23 cellular contexts compared by ENCODE assay signal in genomic region chr5:77832166-77832770, GRCh38. TPM values are rescaled to one million over a fixed set of nuclear protein-coding genes. Genes with fewer than 3 reads are reported as not detected.
DNase-seq lines count a peak whose midpoint lies in the region; ATAC-seq, FAIRE-seq and TF ChIP-seq lines count a peak whose summit lies in the region.
"Had no signal": no experiment of that assay in that cellular context is flagged by ENCODE, and none has a peak within 500 bp of the region (broad histone marks: within the 10 kb centered on the region; RNA-seq: fewer than 3 reads in every experiment).

No MANE protein-coding gene starts in this region.

- POLR2A ChIA-PET in HepG2 (lab: Yijun Ruan, JAX), result no interaction called here

- ATAC-seq in HepG2 (no peak), right lobe of liver (no peak), left ventricle myocardium superior (no peak)
- ATAC-seq: GM12878 had no signal

- no TSS peak for BruUV-seq in HepG2 (replicated peaks; lab: Mats Ljungman, UMichigan)

- TF ChIP-seq EP300 in HepG2 (IDR thresholded peaks at IDR 0.05; ENCODE audit: low read depth in 2 of 2, low read length in 2 of 2), result no peak
- no peak for TF ChIP-seq EP300 in HepG2 (CRISPR knock-in tag; IDR thresholded peaks at IDR 0.05; ENCODE audit: borderline replicate concordance)

- TF ChIP-seq CTCF in HepG2 (CRISPR knock-in tag; IDR thresholded peaks at IDR 0.05) (no peak), right lobe of liver (IDR thresholded peaks at IDR 0.05) (no peak), bronchial epithelial cell (IDR thresholded peaks at IDR 0.05; ENCODE audit: insufficient read depth, low read length, severe bottlenecking) (no peak)

- H3K36me3 ChIP-seq in HepG2 (replicated peaks in 1 of 2; ENCODE audit: control insufficient read depth in 1 of 2, insufficient read depth in 2 of 2, low read length in 2 of 2), result no peaks in the 10 kb centered on the region
- H3K36me3 ChIP-seq in right lobe of liver, result no peaks in the 10 kb centered on the region
- H3K36me3 ChIP-seq in bronchial epithelial cell (ENCODE audit: control insufficient read depth, insufficient read depth, low read length), result no peaks in the 10 kb centered on the region

- intact Hi-C loops in HepG2 (cut with micrococcal nuclease; ENCODE audit: unreplicated experiment), result no loop called here
- intact Hi-C loops in right lobe of liver (cut with DNase I), result no loop called here
- intact Hi-C loops in left ventricle myocardium superior (cut with micrococcal nuclease), result no loop called here

- H3K9ac ChIP-seq in HepG2 (ENCODE audit: insufficient read depth, low read depth, low read length), result no peak overlapping the region
- H3K9ac ChIP-seq: KMS-11 had no signal

- H3K9me3 ChIP-seq in HepG2 (ENCODE audit: low read length), result no peaks in the 10 kb centered on the region
- H3K9me3 ChIP-seq in right lobe of liver, result no peaks in the 10 kb centered on the region

- H3K79me2 ChIP-seq in HepG2 (ENCODE audit: insufficient read depth, low read length), result no peaks in the 10 kb centered on the region

- H3K4me2 ChIP-seq in HepG2 (ENCODE audit: low read depth, low read length), result no peak overlapping the region
- H3K4me2 ChIP-seq: KMS-11 had no signal

- DNase-seq in HepG2 (ENCODE audit: low spot score) (no peak), right lobe of liver (no peak), bronchial epithelial cell (ENCODE audit: low read depth) (peak; percentile 37), islet precursor cell (peak; percentile 79), KBM-7 (no peak), left ventricle myocardium superior (no peak), anterior cingulate cortex (lab: John Stamatoyannopoulos, UW) (no peak), cerebellar nuclear complex (lab: John Stamatoyannopoulos, UW) (no peak)
- DNase-seq: DMS79; NCI-H1105; NCI-H146; NCI-H2029; NCI-H226; NCI-H510A treated with DMSO at 0.1 percent for 48 hours; NCI-H774; NK-92 treated with Interleukin-12 subunit alpha and Interleukin-12 subunit beta, amount 100 ng/mL, for 24 hours; SHP77 treated with DMSO at 0.1 percent for 48 hours had no signal

- no peak overlapping the region for H2AFZ ChIP-seq in HepG2 (ENCODE audit: low read length)

- H3K27me3 ChIP-seq in HepG2 (ENCODE audit: control insufficient read depth in 1 of 2, insufficient read depth in 2 of 2, low read length in 2 of 2) (no peaks in the 10 kb centered on the region; a peak in 1 of 5 replicates), right lobe of liver (no peaks in the 10 kb centered on the region), bronchial epithelial cell (ENCODE audit: control insufficient read depth, insufficient read depth, low read length) (peaks cover 6% of the 10 kb centered on the region)

- FAIRE-seq in HepG2 (lab: Jason Lieb, UNC) (no peak), bronchial epithelial cell (lab: Jason Lieb, UNC) (no peak)
- FAIRE-seq: D721Med, GM12878, H1 had no signal

- CTCF ChIA-PET in HepG2 (lab: Yijun Ruan, JAX; ENCODE audit: low intra/inter-chr PET ratio, low total read pairs), result no interaction called here

- in situ Hi-C loops in HepG2 (cut with HindIII; ENCODE audit: extremely low pct_ligation_motif_present, low pct_unique_long_range_greater_than_20kb), result no loop called here
- in situ Hi-C loops in KBM-7 (cut with MboI; ENCODE audit: low pct_unique_long_range_greater_than_20kb, low sequenced_read_pairs), result no loop called here

- no peak for TF ChIP-seq RAD21 in HepG2 (CRISPR knock-in tag; IDR thresholded peaks at IDR 0.05)

- H3K27ac ChIP-seq in HepG2 (ENCODE audit: extremely low read length, insufficient read depth, low read length) (no peak overlapping the region), right lobe of liver (no peak overlapping the region)
- H3K27ac ChIP-seq: KMS-11, RWPE1, SK-N-MC had no signal

- no peak overlapping the region for H3K4me3 ChIP-seq in HepG2 (replicated peaks in 1 of 3; ENCODE audit: insufficient read depth in 1 of 3, low read depth in 2 of 3, low read length in 3 of 3)
- no peak overlapping the region for H3K4me3 ChIP-seq in right lobe of liver
- H3K4me3 ChIP-seq in bronchial epithelial cell (ENCODE audit: low read depth, low read length), result no peak overlapping the region
- H3K4me3 ChIP-seq: GM12878, SK-N-MC had no signal

- H3K4me1 ChIP-seq in HepG2 (ENCODE audit: insufficient read depth, low read length) (no peaks in the 10 kb centered on the region), right lobe of liver (no peaks in the 10 kb centered on the region)

- H4K20me1 ChIP-seq in HepG2 (ENCODE audit: insufficient read depth, low read length), result no peaks in the 10 kb centered on the region

- TF ChIP-seq POLR2A in HepG2 (IDR thresholded peaks at IDR 0.05; ENCODE audit: insufficient read depth in 1 of 2, low read depth in 2 of 2, low read length in 2 of 2), result no peak
- no peak for TF ChIP-seq POLR2A in right lobe of liver (IDR thresholded peaks at IDR 0.05)

- 47% methylated on average over 5 of the region's 5 CpGs for WGBS in HepG2 (ENCODE audit: low lambda C conversion rate)
- WGBS in right lobe of liver (ENCODE audit: insufficient coverage, low coverage, low lambda C conversion rate, missing lambda C conversion rate), result 72% methylated on average over 3 of the region's 5 CpGs

TF ChIP-seq in HepG2, 621 proteins besides CTCF, POLR2A, EP300 and RAD21:
- peak; percentile 50; the same call in 1 of the 2 replicates for TF ChIP-seq MAFF (IDR thresholded peaks at IDR 0.05; ENCODE audit: low read depth, low read length)
- TF ChIP-seq MAFK (conservative IDR thresholded peaks at IDR 0.05 in 1 of 2, IDR thresholded peaks at IDR 0.05 in 1 of 2; ENCODE audit: low read length in 2 of 2), result peak; percentile 30 to 64; a peak in 3 of 4 replicates
- no peak for TF ChIP-seq CREBL2 (CRISPR knock-in tag; IDR thresholded peaks at IDR 0.05; ENCODE audit: borderline replicate concordance)
- TF ChIP-seq ZNF569 (CRISPR knock-in tag; IDR thresholded peaks at IDR 0.05; ENCODE audit: borderline replicate concordance), result no peak
TF ChIP-seq in HepG2: peak in this region for 2.

RNA-seq across cellular contexts. Expression of gene TBCA, which starts 56.1 kb away (rescaled TPM):
- total RNA-seq in HepG2 (2016; rRNA removed; fragmentation: Illumina TruSeq; extraction: Trizol), result 309 and 398 TPM in 2 replicates
- 188 and 190 TPM in 2 replicates for total RNA-seq in HepG2 (2016; cell fraction: cytosol; rRNA removed; fragmentation: Illumina TruSeq; extraction: Trizol; ENCODE audit: low read depth)
- 314 and 394 TPM in 2 replicates for total RNA-seq in HepG2 (2016; cell fraction: insoluble cytoplasmic fraction; rRNA removed; fragmentation: Illumina TruSeq; extraction: Trizol)
- total RNA-seq in HepG2 (2016; cell fraction: membrane; rRNA removed; fragmentation: Illumina TruSeq; extraction: Trizol), result 213 and 228 TPM in 2 replicates
- total RNA-seq in HepG2 (2016; cell fraction: nucleus; rRNA removed; fragmentation: Illumina TruSeq; extraction: Trizol), result 121 and 126 TPM in 2 replicates
- polyA plus RNA-seq in HepG2 (2011; rRNA removed), result 73.3 and 93.8 TPM in 2 replicates
- 69.3 and 95.9 TPM in 2 replicates for polyA plus RNA-seq in HepG2 (2011; cell fraction: cytosol; rRNA removed)
- 22.7 and 38.2 TPM in 2 replicates for polyA plus RNA-seq in HepG2 (2011; cell fraction: nucleus; rRNA removed)
- polyA plus RNA-seq in HepG2 (2012), result 312 and 399 TPM in 2 replicates
- 196 and 223 TPM in 2 replicates for polyA plus RNA-seq in HepG2 (2016; cell fraction: cytosol; fragmentation: Illumina TruSeq; extraction: Trizol; ENCODE audit: low read depth)
- polyA plus RNA-seq in HepG2 (2016; cell fraction: insoluble cytoplasmic fraction; fragmentation: Illumina TruSeq; extraction: Trizol; ENCODE audit: low read depth), result 459 and 468 TPM in 2 replicates
- 234 TPM in 2 replicates for polyA plus RNA-seq in HepG2 (2016; cell fraction: membrane; fragmentation: Illumina TruSeq; extraction: Trizol; ENCODE audit: low read depth)
- polyA plus RNA-seq in HepG2 (2016; cell fraction: nucleus; fragmentation: Illumina TruSeq; extraction: Trizol; ENCODE audit: insufficient read depth, low read depth), result 278 and 287 TPM in 2 replicates
- polyA minus RNA-seq in HepG2 (2011; rRNA and poly(A)+ RNA removed; ENCODE audit: low replicate concordance), result 2.0 and 3.4 TPM in 2 replicates
- 31.8 and 37.9 TPM in 2 replicates for polyA minus RNA-seq in HepG2 (2011; cell fraction: cytosol; rRNA and poly(A)+ RNA removed)
- 21.8 and 29.8 TPM in 2 replicates for polyA minus RNA-seq in HepG2 (2011; cell fraction: nucleus; rRNA and poly(A)+ RNA removed)
- 100 to 1,000 TPM in 4 of 6 experiments, 10 to 100 TPM in 2; 92.1 to 165 (median 127) TPM for total RNA-seq in right lobe of liver
- total RNA-seq in bronchial epithelial cell, result 68.2 and 112 TPM in 2 replicates
- total RNA-seq in left ventricle myocardium superior, result 119 TPM

Comparison
In these comparisons a context has a peak if more than half of its experiments do, and no peak if none do; other contexts are left out.
1. DNase-seq: peak in bronchial epithelial cell (single experiment) and islet precursor cell (single experiment); none in HepG2 (single experiment), right lobe of liver (0 of 3), KBM-7 (single experiment), left ventricle myocardium superior (single experiment), anterior cingulate cortex (0 of 58) and cerebellar nuclear complex (0 of 2).